In genomic region chr5:34832568-34832967, GRCh38 we compare ENCODE assay signal across 14 cellular contexts. TPM values are rescaled to one million over a fixed set of nuclear protein-coding genes. Genes with fewer than 3 reads are reported as not detected.
DNase-seq lines count a peak whose midpoint lies in the region; ATAC-seq and TF ChIP-seq lines count a peak whose summit lies in the region.
"Had no signal": no experiment of that assay in that cellular context is flagged by ENCODE, and none has a peak within 500 bp of the region (broad histone marks: within the 10 kb centered on the region; RNA-seq: fewer than 3 reads in every experiment).

No MANE protein-coding gene starts in this region.

- H3K9me3 ChIP-seq in ascending aorta = no peaks in the 10 kb centered on the region
- H3K9me3 ChIP-seq in tibial artery = no peaks in the 10 kb centered on the region
- no peaks in the 10 kb centered on the region for H3K9me3 ChIP-seq in lower lobe of right lung

- POLR2A ChIA-PET in naive thymus-derived CD8-positive, alpha-beta T cell (lab: Charles Lee) = no interaction called here

- H3K36me3 Mint-ChIP-seq in HFFc6 (ENCODE audit: low read depth) = peaks cover 46% of the 10 kb centered on the region
- H3K36me3 Mint-ChIP-seq in nephron (ENCODE audit: low read depth) = peaks cover 54% of the 10 kb centered on the region
- peaks cover 0 to 7% (median 0%) of the 10 kb centered on the region in 3 donors for H3K36me3 Mint-ChIP-seq in immature natural killer cell
- no peaks in the 10 kb centered on the region for H3K36me3 Mint-ChIP-seq in naive thymus-derived CD8-positive, alpha-beta T cell

- no peak for DNase-seq in HFFc6
- DNase-seq in ascending aorta (ENCODE audit: low spot score in 2 of 2) = no peak
- DNase-seq in tibial artery = no peak
- DNase-seq in immature natural killer cell = no peak
- no peak for DNase-seq in lower lobe of right lung
- DNase-seq in naive thymus-derived CD8-positive, alpha-beta T cell = no peak
- DNase-seq: C1 segment of cervical spinal cord; Calu3; CD4-positive, alpha-beta T cell; DMS 273 treated with DMSO at 0.1 percent for 48 hours; GOT3; H9 had no signal

- TF ChIP-seq CTCF in HFFc6 (IDR thresholded peaks at IDR 0.05) (no peak), ascending aorta (IDR thresholded peaks at IDR 0.05) (no peak), nephron (IDR thresholded peaks at IDR 0.05; ENCODE audit: unreplicated experiment in 3 of 3) (no peak), tibial artery (IDR thresholded peaks at IDR 0.05) (no peak), lower lobe of right lung (IDR thresholded peaks at IDR 0.05) (no peak)

- ATAC-seq in lower lobe of right lung = no peak
- ATAC-seq in naive thymus-derived CD8-positive, alpha-beta T cell = no peak

- H3K4me3 Mint-ChIP-seq in HFFc6 = no peak overlapping the region
- no peak overlapping the region for H3K4me3 Mint-ChIP-seq in nephron
- no peak overlapping the region for H3K4me3 Mint-ChIP-seq in immature natural killer cell
- no peak overlapping the region for H3K4me3 Mint-ChIP-seq in naive thymus-derived CD8-positive, alpha-beta T cell
- H3K4me3 Mint-ChIP-seq: B cell; CD4-positive, alpha-beta T cell; H9 had no signal

- H3K4me1 Mint-ChIP-seq in HFFc6 (ENCODE audit: low read depth) = no peaks in the 10 kb centered on the region
- peaks cover 5% of the 10 kb centered on the region for H3K4me1 Mint-ChIP-seq in nephron
- no peaks in the 10 kb centered on the region for H3K4me1 Mint-ChIP-seq in immature natural killer cell
- H3K4me1 Mint-ChIP-seq in naive thymus-derived CD8-positive, alpha-beta T cell = no peaks in the 10 kb centered on the region

- peaks cover 26% of the 10 kb centered on the region for H3K27me3 Mint-ChIP-seq in HFFc6 (ENCODE audit: insufficient read depth)
- no peaks in the 10 kb centered on the region for H3K27me3 Mint-ChIP-seq in nephron (ENCODE audit: low read depth)
- H3K27me3 Mint-ChIP-seq in immature natural killer cell (ENCODE audit: low read depth in 3 of 3) = peaks cover 3 to 5% (median 3%) of the 10 kb centered on the region in 3 donors
- peaks cover 0 to 8% (median 0%) of the 10 kb centered on the region in 5 donors for H3K27me3 Mint-ChIP-seq in naive thymus-derived CD8-positive, alpha-beta T cell
- H3K27me3 Mint-ChIP-seq: CD4-positive, alpha-beta T cell had no signal

- intact Hi-C loops in ascending aorta (cut with DNase I) = loop anchor here (10.0 kb wide), 1 partner anchor 348 kb away; no protein-coding TSS in a partner anchor
- intact Hi-C loops in tibial artery (cut with DNase I; ENCODE audit: low total_unique reads) = no loop called here
- intact Hi-C loops in lower lobe of right lung (cut with DNase I) = no loop called here

- peaks cover 18 to 29% of the 10 kb centered on the region in 2 donors for H3K36me3 ChIP-seq in ascending aorta
- H3K36me3 ChIP-seq in tibial artery = peaks cover 5 to 16% (median 8%) of the 10 kb centered on the region in 3 donors
- H3K36me3 ChIP-seq in lower lobe of right lung = peaks cover 36% of the 10 kb centered on the region

- H3K4me3 ChIP-seq in ascending aorta = no peak overlapping the region
- H3K4me3 ChIP-seq in tibial artery = no peak overlapping the region
- no peak overlapping the region for H3K4me3 ChIP-seq in lower lobe of right lung

- H3K27me3 ChIP-seq in ascending aorta (no peaks in the 10 kb centered on the region), tibial artery (no peaks in the 10 kb centered on the region), lower lobe of right lung (ENCODE audit: low read depth) (no peaks in the 10 kb centered on the region)

- H3K9me3 Mint-ChIP-seq in HFFc6 = no peaks in the 10 kb centered on the region
- H3K9me3 Mint-ChIP-seq in nephron = no peaks in the 10 kb centered on the region
- no peaks in the 10 kb centered on the region for H3K9me3 Mint-ChIP-seq in immature natural killer cell
- no peaks in the 10 kb centered on the region for H3K9me3 Mint-ChIP-seq in naive thymus-derived CD8-positive, alpha-beta T cell
- H3K9me3 Mint-ChIP-seq: CD4-positive, alpha-beta T cell had no signal

- H3K4me1 ChIP-seq in ascending aorta = peaks cover 2 to 20% of the 10 kb centered on the region in 2 donors
- peaks cover 0 to 21% (median 10%) of the 10 kb centered on the region in 4 donors for H3K4me1 ChIP-seq in tibial artery
- peaks cover 14% of the 10 kb centered on the region for H3K4me1 ChIP-seq in lower lobe of right lung

- peak overlapping the region; percentile 21; the same call in 1 of the 2 replicates for H3K27ac Mint-ChIP-seq in HFFc6
- H3K27ac Mint-ChIP-seq in nephron = peak overlapping the region in 2 of 3 experiments; percentile 44 to 54
- no peak overlapping the region for H3K27ac Mint-ChIP-seq in immature natural killer cell
- H3K27ac Mint-ChIP-seq in naive thymus-derived CD8-positive, alpha-beta T cell = no peak overlapping the region
- H3K27ac Mint-ChIP-seq: B cell; CD4-positive, alpha-beta T cell had no signal

- H3K27ac ChIP-seq in ascending aorta (peak overlapping the region; percentile 62 to 73), tibial artery (peak overlapping the region; percentile 50 to 53), lower lobe of right lung (no peak overlapping the region)

RNA-seq across cellular contexts. Expression of gene TTC23L, which starts 6.4 kb away (rescaled TPM):
- total RNA-seq in HFFc6 (2021; fragmentation: NEBNext Ultra II Directional; extraction: Animal tissue kit (Norgen Biotek cat#: 25700)) = not detected
- not detected for total RNA-seq in ascending aorta
- polyA plus RNA-seq in immature natural killer cell = not detected
- total RNA-seq in lower lobe of right lung = 1.3 TPM
- total RNA-seq in naive thymus-derived CD8-positive, alpha-beta T cell = under 1 TPM; 0.69 to 0.94 TPM
- not detected for polyA plus RNA-seq in naive thymus-derived CD8-positive, alpha-beta T cell

Comparison
In these comparisons a context has a peak if more than half of its experiments do, and no peak if none do; other contexts are left out.
1. H3K27ac Mint-ChIP-seq: peak in HFFc6 (single experiment) and nephron (2 of 3); none in immature natural killer cell (0 of 6) and naive thymus-derived CD8-positive, alpha-beta T cell (0 of 10).